ENCODE assay signal across 8 cellular contexts in genomic region chr12:6613776-6614512, GRCh38. TPM values are rescaled to one million over a fixed set of nuclear protein-coding genes. Genes with fewer than 3 reads are reported as not detected.
DNase-seq lines count a peak whose midpoint lies in the region; ATAC-seq and TF ChIP-seq lines count a peak whose summit lies in the region.

No MANE protein-coding gene starts in this region.

- H4K20me1 ChIP-seq in mammary epithelial cell (ENCODE audit: insufficient read depth, low read length): no peaks in the 10 kb centered on the region

- H3K9me3 ChIP-seq in mammary epithelial cell (replicated peaks; ENCODE audit: insufficient read depth, low read length): no peaks in the 10 kb centered on the region

- TF ChIP-seq CTCF in mammary epithelial cell (conservative IDR thresholded peaks at IDR 0.05 in 1 of 2, IDR thresholded peaks at IDR 0.05 in 1 of 2; ENCODE audit: extremely low read depth in 1 of 2, insufficient read depth in 1 of 2, low read depth in 1 of 2, low read length in 2 of 2): no peak

- intact Hi-C loops in mammary epithelial cell (cut with micrococcal nuclease): no loop called here

- ATAC-seq in HG03135 (IDR thresholded peaks at IDR 0.05; ENCODE audit: unreplicated experiment): no peak

- H3K9ac ChIP-seq in mammary epithelial cell (ENCODE audit: insufficient read depth, low read length): no peak overlapping the region

- CTCF ChIA-PET in mammary epithelial cell (lab: Charles Lee; ENCODE audit: low non-redundant PET): interaction anchor here (0.6 kb wide), 1 partner anchor 153 kb away, joined by 7 read pairs; no protein-coding TSS in a partner anchor

- in situ Hi-C loops in mammary epithelial cell (cut with MboI; ENCODE audit: low sequenced_read_pairs in 2 of 2): no loop called here

- H3K4me3 ChIP-seq in mammary epithelial cell (replicated peaks in 1 of 3; ENCODE audit: insufficient read depth in 1 of 3, low read depth in 2 of 3, low read length in 3 of 3): no peak overlapping the region

- no peaks in the 10 kb centered on the region for H3K36me3 ChIP-seq in mammary epithelial cell (ENCODE audit: insufficient read depth, low read length)

- DNase-seq in activated T-cell treated with anti-CD3 and anti-CD28 coated beads, Interleukin-2, amount 50 U/mL, for 1 hour: peak; percentile 46
- no peak for DNase-seq in activated T-cell treated with anti-CD3 and anti-CD28 coated beads for 4 hours
- peak; percentile 99 for DNase-seq in NCI-H1105 (lab: John Stamatoyannopoulos, UW)
- peak; percentile 100 for DNase-seq in SK-N-DZ (ENCODE audit: low spot score)
- DNase-seq in mammary epithelial cell: peak; percentile 65
- DNase-seq in iPS DF 19.7 (ENCODE audit: low read depth, low spot score): peak; percentile 94
- peak; percentile 74 for DNase-seq in pulmonary artery endothelial cell (ENCODE audit: low read depth, low spot score)

- no peaks in the 10 kb centered on the region for H3K79me2 ChIP-seq in mammary epithelial cell (ENCODE audit: insufficient read depth, low read length)

- 20% methylated on average over 3 of the region's 21 CpGs for WGBS in mammary epithelial cell (ENCODE audit: low coverage, missing lambda C conversion rate)

- no TSS peak for BruUV-seq in mammary epithelial cell (replicated peaks; lab: Mats Ljungman, UMichigan)

- no peaks in the 10 kb centered on the region for H3K27me3 ChIP-seq in mammary epithelial cell (ENCODE audit: insufficient read depth, low read length)

- peak overlapping the region; percentile 73 for H2AFZ ChIP-seq in mammary epithelial cell (ENCODE audit: low read depth, low read length)

- no peak overlapping the region for H3K27ac ChIP-seq in mammary epithelial cell (ENCODE audit: insufficient read depth, low read depth, low read length)

- peaks cover 17% of the 10 kb centered on the region for H3K4me1 ChIP-seq in mammary epithelial cell (ENCODE audit: insufficient read depth, low read length)

- H3K4me2 ChIP-seq in mammary epithelial cell (ENCODE audit: insufficient read depth, low read depth, low read length): no peak overlapping the region

- dilution Hi-C loops in mammary epithelial cell (cut with HindIII; ENCODE audit: low sequenced_read_pairs): no loop called here

RNA-seq across cellular contexts. Expression of gene CHD4, which starts 6.8 kb away (rescaled TPM):
- polyA plus RNA-seq in SK-N-DZ (2014; cell fraction: cytosol; rRNA removed): 266 and 275 TPM in 2 replicates
- polyA plus RNA-seq in SK-N-DZ (2014; cell fraction: nucleus; rRNA removed): 459 and 474 TPM in 2 replicates
- total RNA-seq in mammary epithelial cell (100 to 1,000 TPM; 178 to 187 TPM), pulmonary artery endothelial cell (205 and 216 TPM in 2 replicates)
- 85.5 TPM for polyA plus RNA-seq in mammary epithelial cell
- polyA minus RNA-seq in mammary epithelial cell: 298 TPM

RNA-seq across cellular contexts. Expression of gene LPAR5, which starts 21.8 kb away (rescaled TPM):
- polyA plus RNA-seq in SK-N-DZ (2014; cell fraction: cytosol; rRNA removed): 0.29 and 1.1 TPM in 2 replicates
- 0.17 TPM in 1 of 2 replicates, not detected in the other for polyA plus RNA-seq in SK-N-DZ (2014; cell fraction: nucleus; rRNA removed)
- total RNA-seq in mammary epithelial cell (under 1 TPM in 1 of 2 donors, not detected in 1; 0.14 TPM), pulmonary artery endothelial cell (0.04 and 0.07 TPM in 2 replicates)
- polyA plus RNA-seq in mammary epithelial cell: 0.12 TPM
- polyA minus RNA-seq in mammary epithelial cell: not detected

RNA-seq across cellular contexts. Expression of gene ACRBP, which starts 33.3 kb away (rescaled TPM):
- polyA plus RNA-seq in SK-N-DZ (2014; cell fraction: cytosol; rRNA removed): 2.4 and 2.7 TPM in 2 replicates
- polyA plus RNA-seq in SK-N-DZ (2014; cell fraction: nucleus; rRNA removed): 7.0 and 22.6 TPM in 2 replicates
- total RNA-seq in mammary epithelial cell (not detected), pulmonary artery endothelial cell (0.11 and 0.26 TPM in 2 replicates)
- polyA plus RNA-seq in mammary epithelial cell: not detected
- polyA minus RNA-seq in mammary epithelial cell: not detected

RNA-seq across cellular contexts. Expression of gene NOP2, which starts 45.9 kb away (rescaled TPM):
- 98.4 and 102 TPM in 2 replicates for polyA plus RNA-seq in SK-N-DZ (2014; cell fraction: cytosol; rRNA removed)
- polyA plus RNA-seq in SK-N-DZ (2014; cell fraction: nucleus; rRNA removed): 461 and 536 TPM in 2 replicates
- total RNA-seq in mammary epithelial cell (10 to 100 TPM; 29.5 to 84.2 TPM), pulmonary artery endothelial cell (20.7 and 30.5 TPM in 2 replicates)
- polyA plus RNA-seq in mammary epithelial cell: 62.7 TPM
- polyA minus RNA-seq in mammary epithelial cell: 80.8 TPM

RNA-seq across cellular contexts. Expression of gene ING4, which starts 49.0 kb away (rescaled TPM):
- polyA plus RNA-seq in SK-N-DZ (2014; cell fraction: cytosol; rRNA removed): 121 and 129 TPM in 2 replicates
- 381 and 391 TPM in 2 replicates for polyA plus RNA-seq in SK-N-DZ (2014; cell fraction: nucleus; rRNA removed)
- 10 to 100 TPM; 14.8 to 34.8 TPM for total RNA-seq in mammary epithelial cell
- 20.3 TPM for polyA plus RNA-seq in mammary epithelial cell
- polyA minus RNA-seq in mammary epithelial cell: 40.3 TPM
- 26.0 and 31.9 TPM in 2 replicates for total RNA-seq in pulmonary artery endothelial cell
